8 cellular contexts compared by ENCODE assay signal in genomic region chr6:111750753-111751684, GRCh38.
DNase-seq lines count a peak whose midpoint lies in the region; ATAC-seq and TF ChIP-seq lines count a peak whose summit lies in the region.

No MANE protein-coding gene starts in this region.

- peaks cover 4% of the 10 kb centered on the region; the same call in 1 of the 2 replicates for H3F3A ChIP-seq in GM23248 (ENCODE audit: insufficient read depth)

- TF ChIP-seq EP300 in transverse colon (IDR thresholded peaks at IDR 0.05; ENCODE audit: low read depth): peak; percentile 28
- no peak for TF ChIP-seq EP300 in ovary (IDR thresholded peaks at IDR 0.05)

- H3K9me3 ChIP-seq in transverse colon (no peaks in the 10 kb centered on the region), ovary (no peaks in the 10 kb centered on the region), breast epithelium (no peaks in the 10 kb centered on the region), GM23248 (ENCODE audit: low read depth) (no peaks in the 10 kb centered on the region)

- H3K79me2 ChIP-seq in GM23248 (ENCODE audit: insufficient read depth): peaks cover 83% of the 10 kb centered on the region

- H3K9ac ChIP-seq in GM23248: no peak overlapping the region

- H3K4me2 ChIP-seq in GM23248 (ENCODE audit: unreplicated experiment): no peak overlapping the region

- H3K9me2 ChIP-seq in GM23248 (ENCODE audit: insufficient read depth): no peaks in the 10 kb centered on the region

- peaks cover 0 to 32% (median 2%) of the 10 kb centered on the region in 4 donors for H3K4me1 ChIP-seq in transverse colon
- H3K4me1 ChIP-seq in ovary (ENCODE audit: insufficient read depth): peaks cover 3% of the 10 kb centered on the region
- H3K4me1 ChIP-seq in breast epithelium: no peaks in the 10 kb centered on the region
- 0 out of 2 replicates have a peak, but pooled peaks cover 9% of the 10 kb centered on the region for H3K4me1 ChIP-seq in GM23248 (ENCODE audit: insufficient read depth)

- no peak for TF ChIP-seq CTCF in fibroblast of mammary gland (conservative IDR thresholded peaks at IDR 0.05; ENCODE audit: control insufficient read depth, insufficient read depth, low read depth, low read length)
- no peak for TF ChIP-seq CTCF in transverse colon (IDR thresholded peaks at IDR 0.05)
- no peak for TF ChIP-seq CTCF in ovary (IDR thresholded peaks at IDR 0.05)
- no peak for TF ChIP-seq CTCF in breast epithelium (IDR thresholded peaks at IDR 0.05)

- H3K36me3 ChIP-seq in transverse colon: no peaks in the 10 kb centered on the region
- no peaks in the 10 kb centered on the region for H3K36me3 ChIP-seq in ovary
- H3K36me3 ChIP-seq in breast epithelium: no peaks in the 10 kb centered on the region
- H3K36me3 ChIP-seq in GM23248 (ENCODE audit: low read depth): no peaks in the 10 kb centered on the region

- TF ChIP-seq POLR2A in transverse colon (IDR thresholded peaks at IDR 0.05) (peak; percentile 14), ovary (IDR thresholded peaks at IDR 0.05) (no peak), breast epithelium (IDR thresholded peaks at IDR 0.05) (no peak)

- 76 to 84% methylated on average over 5 to 6 of the region's 6 CpGs for WGBS in transverse colon (ENCODE audit: low coverage in 1 of 2), 2 donors
- WGBS in ovary, 3 donors: 86 to 90% (median 88%) methylated on average over 6 of the region's 6 CpGs
- WGBS in GM23248 (ENCODE audit: low coverage in 1 of 2, low lambda C conversion rate in 2 of 2, missing lambda C conversion rate in 2 of 2), 2 experiments: 96 to 97% methylated on average over 6 of the region's 6 CpGs

- H3K4me3 ChIP-seq in fibroblast of mammary gland (ENCODE audit: control insufficient read depth, low read depth, low read length) (no peak overlapping the region), transverse colon (no peak overlapping the region), ovary (no peak overlapping the region), breast epithelium (no peak overlapping the region), GM23248 (no peak overlapping the region)

- intact Hi-C loops in transverse colon (cut with DNase I; ENCODE audit: low total_unique reads): no loop called here
- intact Hi-C loops in ovary (cut with DNase I): no loop called here
- intact Hi-C loops in breast epithelium (cut with DNase I; ENCODE audit: low total_unique reads): no loop called here

- H2AFZ ChIP-seq in GM23248: no peak overlapping the region

- in situ Hi-C loops in transverse colon (cut with MboI; ENCODE audit: low pct_ligation_motif_present in 1 of 4, low pct_unique_long_range_greater_than_20kb in 1 of 4, low sequenced_read_pairs in 3 of 4): no loop called here
- in situ Hi-C loops in GM23248 (cut with MboI): no loop called here

- ATAC-seq in GM18502 (IDR thresholded peaks at IDR 0.05; ENCODE audit: poor library complexity, unreplicated experiment): peak; percentile 93
- ATAC-seq in HG02623 (IDR thresholded peaks at IDR 0.05; ENCODE audit: unreplicated experiment): peak; percentile 91

- H3K27me3 ChIP-seq in transverse colon (peaks cover 6% of the 10 kb centered on the region), ovary (no peaks in the 10 kb centered on the region), breast epithelium (no peaks in the 10 kb centered on the region), GM23248 (replicated peaks; ENCODE audit: insufficient read depth) (no peaks in the 10 kb centered on the region)

- H4K20me1 ChIP-seq in GM23248 (ENCODE audit: insufficient read depth): no peaks in the 10 kb centered on the region

- DNase-seq in T-helper 2 cell: peak in 3 of 5 experiments; percentile 45 to 95 (median 78)
- DNase-seq in fibroblast of mammary gland (ENCODE audit: low read depth): peak; percentile 42
- peak; percentile 33 for DNase-seq in transverse colon
- no peak for DNase-seq in ovary
- no peak for DNase-seq in breast epithelium (ENCODE audit: low spot score in 2 of 2)
- DNase-seq in GM23248: no peak

- H3K27ac ChIP-seq in transverse colon (peak overlapping the region; percentile 30 to 65 (median 36)), ovary (no peak overlapping the region), breast epithelium (no peak overlapping the region), GM23248 (no peak overlapping the region)

Comparison
In these comparisons a context has a peak if more than half of its experiments do, and no peak if none do; other contexts are left out.
1. DNase-seq: peak in T-helper 2 cell (3 of 5), fibroblast of mammary gland (single experiment) and transverse colon (single experiment); none in ovary (0 of 5), breast epithelium (0 of 2) and GM23248 (single experiment).
2. H3K27ac ChIP-seq: peak in transverse colon (4 of 4); none in ovary (0 of 2), breast epithelium (0 of 2) and GM23248 (single experiment).